In the genomic region with DNA sequence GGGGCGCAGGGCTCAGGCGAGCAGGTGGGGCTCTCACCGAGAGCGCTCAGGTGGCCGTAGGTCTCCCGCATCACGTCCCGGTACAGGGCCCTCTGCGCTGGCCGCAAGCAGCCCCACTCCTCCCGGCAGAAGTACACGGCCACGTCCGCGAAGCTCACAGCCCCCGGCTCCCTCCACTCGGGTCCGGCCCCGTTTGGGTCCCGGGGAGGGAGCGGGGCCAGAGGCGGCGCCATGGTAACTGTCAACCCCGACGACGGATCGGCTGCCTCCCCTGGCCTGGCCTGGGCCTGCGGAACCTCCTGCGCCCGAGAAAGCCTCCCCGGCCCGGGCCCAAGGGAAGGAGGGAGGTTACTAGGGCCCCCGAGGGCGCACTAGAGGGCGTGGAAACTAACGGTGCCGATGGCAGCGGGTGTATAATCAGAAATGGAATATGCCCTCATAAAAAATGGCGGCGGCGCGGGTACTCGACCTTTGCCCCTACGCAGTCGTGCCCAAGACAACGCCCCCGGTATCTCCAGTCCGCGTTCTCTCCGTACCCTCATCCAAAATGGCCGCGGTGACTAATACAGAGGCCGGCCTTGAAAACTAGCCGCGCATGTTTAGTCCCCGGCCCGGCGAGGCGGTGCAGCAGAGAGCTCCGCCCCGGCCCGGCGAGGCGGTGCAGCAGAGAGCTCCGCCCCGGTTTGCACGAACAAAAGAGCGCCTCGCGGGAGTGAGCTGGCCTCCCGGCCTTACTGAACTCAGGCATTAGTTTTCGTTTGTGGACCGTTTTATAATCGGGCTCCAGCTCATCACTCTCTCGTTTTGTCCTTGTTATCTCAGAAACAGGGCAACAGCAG, we compare ENCODE assay signal across 1 cellular context.
TF ChIP-seq lines count a peak whose summit lies in the region.

Gene ZNF764, minus strand, starts transcription at position 425 of the 839 bp plus-strand sequence. Its CDS starts 192 bp downstream, at position 233.

TF ChIP-seq in HepG2, 621 proteins besides CTCF, POLR2A, EP300 and RAD21 (continued from another document and continues in another):
- TF ChIP-seq, protein P1, sequence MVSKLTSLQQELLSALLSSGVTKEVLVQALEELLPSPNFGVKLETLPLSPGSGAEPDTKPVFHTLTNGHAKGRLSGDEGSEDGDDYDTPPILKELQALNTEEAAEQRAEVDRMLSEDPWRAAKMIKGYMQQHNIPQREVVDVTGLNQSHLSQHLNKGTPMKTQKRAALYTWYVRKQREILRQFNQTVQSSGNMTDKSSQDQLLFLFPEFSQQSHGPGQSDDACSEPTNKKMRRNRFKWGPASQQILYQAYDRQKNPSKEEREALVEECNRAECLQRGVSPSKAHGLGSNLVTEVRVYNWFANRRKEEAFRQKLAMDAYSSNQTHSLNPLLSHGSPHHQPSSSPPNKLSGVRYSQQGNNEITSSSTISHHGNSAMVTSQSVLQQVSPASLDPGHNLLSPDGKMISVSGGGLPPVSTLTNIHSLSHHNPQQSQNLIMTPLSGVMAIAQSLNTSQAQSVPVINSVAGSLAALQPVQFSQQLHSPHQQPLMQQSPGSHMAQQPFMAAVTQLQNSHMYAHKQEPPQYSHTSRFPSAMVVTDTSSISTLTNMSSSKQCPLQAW (CRISPR knock-in tag; IDR thresholded peaks at IDR 0.05) = peak; percentile 93
- TF ChIP-seq TARDBP (CRISPR knock-in tag; IDR thresholded peaks at IDR 0.05) = peak; percentile 76
- TF ChIP-seq MZF1 (CRISPR knock-in tag; IDR thresholded peaks at IDR 0.05; ENCODE audit: borderline replicate concordance) = no peak
- TF ChIP-seq ZBTB26 (CRISPR knock-in tag; IDR thresholded peaks at IDR 0.05; ENCODE audit: borderline replicate concordance) = no peak; the same call in none of the 2 replicates
- TF ChIP-seq PCBP1 (IDR thresholded peaks at IDR 0.05; ENCODE audit: borderline replicate concordance, low read depth, low read length) = peak; percentile 25; the same call in 1 of the 2 replicates
- TF ChIP-seq ZNF629 (CRISPR knock-in tag; conservative IDR thresholded peaks at IDR 0.05) = no peak
- peak; percentile 73; the same call in 1 of the 2 replicates for TF ChIP-seq ZNF556 (CRISPR knock-in tag; IDR thresholded peaks at IDR 0.05; ENCODE audit: borderline replicate concordance)
- TF ChIP-seq ZNF12 (CRISPR knock-in tag; IDR thresholded peaks at IDR 0.05) = no peak
- peak; percentile 46; the same call in 1 of the 2 replicates for TF ChIP-seq RXRB (CRISPR knock-in tag; IDR thresholded peaks at IDR 0.05; ENCODE audit: borderline replicate concordance)
- peak; percentile 91 for TF ChIP-seq THAP11 (CRISPR knock-in tag; IDR thresholded peaks at IDR 0.05)
- TF ChIP-seq ZNF792 (CRISPR knock-in tag; IDR thresholded peaks at IDR 0.05) = peak; percentile 20; the same call in 1 of the 2 replicates
- no peak for TF ChIP-seq ZNF557 (CRISPR knock-in tag; IDR thresholded peaks at IDR 0.05)
- 0 out of 2 replicates have a peak, but pooled peaks have one; percentile 31 for TF ChIP-seq ZNF251 (CRISPR knock-in tag; IDR thresholded peaks at IDR 0.05)
- TF ChIP-seq SMYD3 (CRISPR knock-in tag; IDR thresholded peaks at IDR 0.05) = peak; percentile 67; the same call in 1 of the 2 replicates
- 0 out of 2 replicates have a peak, but pooled peaks have one; percentile 73 for TF ChIP-seq RFXAP (CRISPR knock-in tag; IDR thresholded peaks at IDR 0.05; ENCODE audit: borderline replicate concordance)
- TF ChIP-seq HMGA1 (CRISPR knock-in tag; conservative IDR thresholded peaks at IDR 0.05) = no peak
- TF ChIP-seq KDM3A (CRISPR knock-in tag; IDR thresholded peaks at IDR 0.05; ENCODE audit: low read depth) = peak; percentile 60; the same call in 1 of the 2 replicates
- peak; percentile 93; the same call in 1 of the 2 replicates for TF ChIP-seq ZNF224 (CRISPR knock-in tag; IDR thresholded peaks at IDR 0.05)
- peak; percentile 69 for TF ChIP-seq KMT2A (CRISPR knock-in tag; IDR thresholded peaks at IDR 0.05)
- TF ChIP-seq PRDM10 (CRISPR knock-in tag; IDR thresholded peaks at IDR 0.05; ENCODE audit: low read depth) = 0 out of 2 replicates have a peak, but pooled peaks have one; percentile 18
- no peak for TF ChIP-seq ZNF34 (CRISPR knock-in tag; IDR thresholded peaks at IDR 0.05; ENCODE audit: borderline replicate concordance)
- peak; percentile 53; the same call in 1 of the 2 replicates for TF ChIP-seq TBX2 (CRISPR knock-in tag; IDR thresholded peaks at IDR 0.05; ENCODE audit: borderline replicate concordance)
- 0 out of 2 replicates have a peak, but pooled peaks have one; percentile 9 for TF ChIP-seq ZNF234 (CRISPR knock-in tag; conservative IDR thresholded peaks at IDR 0.05)
- TF ChIP-seq, protein P2, sequence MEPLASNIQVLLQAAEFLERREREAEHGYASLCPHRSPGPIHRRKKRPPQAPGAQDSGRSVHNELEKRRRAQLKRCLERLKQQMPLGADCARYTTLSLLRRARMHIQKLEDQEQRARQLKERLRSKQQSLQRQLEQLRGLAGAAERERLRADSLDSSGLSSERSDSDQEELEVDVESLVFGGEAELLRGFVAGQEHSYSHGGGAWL (CRISPR knock-in tag; IDR thresholded peaks at IDR 0.05) = peak; percentile 65; the same call in 1 of the 2 replicates
- peak; percentile 86; the same call in 1 of the 2 replicates for TF ChIP-seq ERF (CRISPR knock-in tag; IDR thresholded peaks at IDR 0.05)
- no peak for TF ChIP-seq MAFK (conservative IDR thresholded peaks at IDR 0.05 in 1 of 2, IDR thresholded peaks at IDR 0.05 in 1 of 2; ENCODE audit: low read length in 2 of 2)
- 0 out of 2 replicates have a peak, but pooled peaks have one; percentile 69 for TF ChIP-seq ZNF570 (CRISPR knock-in tag; IDR thresholded peaks at IDR 0.05; ENCODE audit: borderline replicate concordance)
- no peak for TF ChIP-seq TERF1 (CRISPR knock-in tag; IDR thresholded peaks at IDR 0.05)
- no peak for TF ChIP-seq ATF7 (IDR thresholded peaks at IDR 0.05)
- no peak for TF ChIP-seq ATF7 (CRISPR knock-in tag; IDR thresholded peaks at IDR 0.05)
- no peak for TF ChIP-seq FIP1L1 (IDR thresholded peaks at IDR 0.05; ENCODE audit: borderline replicate concordance, insufficient read depth, low read depth, low read length)
- peak; percentile 28 for TF ChIP-seq NCOA2 (CRISPR knock-in tag; IDR thresholded peaks at IDR 0.05)
- no peak for TF ChIP-seq PBX3 (CRISPR knock-in tag; IDR thresholded peaks at IDR 0.05; ENCODE audit: borderline replicate concordance)
- no peak for TF ChIP-seq ETV6 (CRISPR knock-in tag; conservative IDR thresholded peaks at IDR 0.05)
- peak; percentile 95; the same call in 1 of the 2 replicates for TF ChIP-seq ZNF20 (CRISPR knock-in tag; IDR thresholded peaks at IDR 0.05)
- TF ChIP-seq, protein P3, sequence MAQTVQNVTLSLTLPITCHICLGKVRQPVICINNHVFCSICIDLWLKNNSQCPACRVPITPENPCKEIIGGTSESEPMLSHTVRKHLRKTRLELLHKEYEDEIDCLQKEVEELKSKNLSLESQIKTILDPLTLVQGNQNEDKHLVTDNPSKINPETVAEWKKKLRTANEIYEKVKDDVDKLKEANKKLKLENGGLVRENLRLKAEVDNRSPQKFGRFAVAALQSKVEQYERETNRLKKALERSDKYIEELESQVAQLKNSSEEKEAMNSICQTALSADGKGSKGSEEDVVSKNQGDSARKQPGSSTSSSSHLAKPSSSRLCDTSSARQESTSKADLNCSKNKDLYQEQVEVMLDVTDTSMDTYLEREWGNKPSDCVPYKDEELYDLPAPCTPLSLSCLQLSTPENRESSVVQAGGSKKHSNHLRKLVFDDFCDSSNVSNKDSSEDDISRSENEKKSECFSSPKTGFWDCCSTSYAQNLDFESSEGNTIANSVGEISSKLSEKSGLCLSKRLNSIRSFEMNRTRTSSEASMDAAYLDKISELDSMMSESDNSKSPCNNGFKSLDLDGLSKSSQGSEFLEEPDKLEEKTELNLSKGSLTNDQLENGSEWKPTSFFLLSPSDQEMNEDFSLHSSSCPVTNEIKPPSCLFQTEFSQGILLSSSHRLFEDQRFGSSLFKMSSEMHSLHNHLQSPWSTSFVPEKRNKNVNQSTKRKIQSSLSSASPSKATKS (CRISPR knock-in tag; IDR thresholded peaks at IDR 0.05) = no peak; the same call in 1 of the 2 replicates
- TF ChIP-seq TFAP4 (IDR thresholded peaks at IDR 0.05; ENCODE audit: borderline replicate concordance, low read depth) = peak; percentile 19; the same call in 1 of the 2 replicates
- TF ChIP-seq ZKSCAN5 (CRISPR knock-in tag; IDR thresholded peaks at IDR 0.05) = no peak
- TF ChIP-seq E2F1 (CRISPR knock-in tag; IDR thresholded peaks at IDR 0.05) = peak; percentile 68; the same call in 1 of the 2 replicates
- TF ChIP-seq CSRNP1 (CRISPR knock-in tag; IDR thresholded peaks at IDR 0.05) = peak; percentile 78; the same call in 1 of the 2 replicates
